8 cellular contexts compared by ENCODE assay signal in the genomic region with DNA sequence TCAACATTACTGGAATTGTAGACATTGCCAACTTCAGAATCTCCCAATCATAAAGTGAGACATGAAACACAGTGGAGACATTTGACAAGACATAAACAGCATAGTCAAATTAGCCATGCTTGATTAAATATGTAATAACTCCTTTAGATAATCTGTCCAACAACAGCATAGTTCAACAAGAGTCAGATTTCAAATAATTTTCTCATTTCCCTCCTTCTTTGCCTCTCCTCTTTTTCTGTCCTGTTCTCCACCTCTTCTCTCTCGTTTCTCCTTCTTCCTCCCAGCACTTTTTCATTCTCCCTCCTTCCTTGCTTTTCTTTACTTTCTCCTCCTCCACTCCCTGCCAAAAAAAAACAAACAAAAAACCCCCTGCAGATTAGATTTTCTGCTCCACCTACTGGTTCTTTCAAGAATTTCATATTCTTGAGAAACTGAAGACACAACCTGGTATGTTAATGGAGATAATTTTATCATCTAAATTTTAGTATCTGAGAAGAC. TPM values are rescaled to one million over a fixed set of nuclear protein-coding genes. Genes with fewer than 3 reads are reported as not detected.
DNase-seq lines count a peak whose midpoint lies in the region; ATAC-seq and TF ChIP-seq lines count a peak whose summit lies in the region.

No MANE protein-coding gene starts in this region.

- no peaks in the 10 kb centered on the region for H3K27me3 ChIP-seq in Peyer's patch
- H3K27me3 ChIP-seq in esophagus squamous epithelium = no peaks in the 10 kb centered on the region
- H3K27me3 ChIP-seq in vagina = no peaks in the 10 kb centered on the region

- H3K9me3 ChIP-seq in Peyer's patch (no peaks in the 10 kb centered on the region), esophagus squamous epithelium (no peaks in the 10 kb centered on the region), vagina (no peaks in the 10 kb centered on the region)

- CTCF ChIA-PET in AG04449 (lab: Yijun Ruan, JAX) = interaction anchor here (0.8 to 3.2 kb wide), 7 partner anchors 8 to 534 kb away, joined by 3 to 17 read pairs (median 3); no protein-coding TSS in a partner anchor

- H3K4me1 ChIP-seq in Peyer's patch (no peaks in the 10 kb centered on the region), esophagus squamous epithelium (peaks cover 0 to 14% (median 0%) of the 10 kb centered on the region in 3 donors), vagina (no peaks in the 10 kb centered on the region)

- no peak for DNase-seq in AG04449 (ENCODE audit: low read depth, low spot score)
- DNase-seq in Peyer's patch = no peak
- no peak for DNase-seq in esophagus squamous epithelium (lab: John Stamatoyannopoulos, UW)
- no peak for DNase-seq in activated gamma-delta T cell (lab: John Stamatoyannopoulos, UW)
- no peak for DNase-seq in vagina (ENCODE audit: extremely low spot score in 2 of 2)
- DNase-seq in stimulated activated CD8-positive, alpha-beta memory T cell treated with anti-CD3 and anti-CD28 coated beads, Interleukin-4, amount 100 ng/mL, for 48 hours = no peak

- TF ChIP-seq CTCF in AG04449 (IDR thresholded peaks at IDR 0.05; ENCODE audit: insufficient read depth, low read length, missing control alignments) (peak; percentile 10), GM12873 (IDR thresholded peaks at IDR 0.05; ENCODE audit: insufficient read depth, low read depth, low read length, missing control alignments) (peak; percentile 40), Peyer's patch (IDR thresholded peaks at IDR 0.05) (peak in 5 of 6 experiments; percentile 43 to 54 (median 52)), esophagus squamous epithelium (IDR thresholded peaks at IDR 0.05) (peak in 5 of 6 experiments; percentile 7 to 52 (median 26)), vagina (IDR thresholded peaks at IDR 0.05) (no peak)

- POLR2A ChIA-PET in AG04449 (lab: Yijun Ruan, JAX) = no interaction called here

- intact Hi-C loops in esophagus squamous epithelium (cut with DNase I) (no loop called here), vagina (cut with DNase I) (no loop called here)

- H3K36me3 ChIP-seq in Peyer's patch = no peaks in the 10 kb centered on the region
- H3K36me3 ChIP-seq in esophagus squamous epithelium = peaks cover 0 to 22% (median 0%) of the 10 kb centered on the region in 3 donors
- H3K36me3 ChIP-seq in vagina = peaks cover 0 to 10% of the 10 kb centered on the region in 2 donors

- TF ChIP-seq POLR2A in Peyer's patch (IDR thresholded peaks at IDR 0.05) (no peak), esophagus squamous epithelium (IDR thresholded peaks at IDR 0.05) (no peak), vagina (IDR thresholded peaks at IDR 0.05) (no peak)

- 0 to 12% methylated on average over 1 of the region's 1 CpG for WGBS in esophagus squamous epithelium, 2 donors

- H3K4me3 ChIP-seq in AG04449 (ENCODE audit: low read depth, low read length) (no peak overlapping the region), Peyer's patch (no peak overlapping the region), esophagus squamous epithelium (no peak overlapping the region), vagina (no peak overlapping the region)

- H3K27ac ChIP-seq in Peyer's patch (peak overlapping the region in 1 of 4 donors; percentile 3), esophagus squamous epithelium (no peak overlapping the region), vagina (no peak overlapping the region)

- peak; percentile 64 for ATAC-seq in HG02759 (IDR thresholded peaks at IDR 0.05; ENCODE audit: unreplicated experiment)

RNA-seq across cellular contexts. Expression of a gene that starts 20.1 kb away (rescaled TPM):
- total RNA-seq in Peyer's patch (10 to 100 TPM; 16.8 to 68.5 (median 36.0) TPM), esophagus squamous epithelium (10 to 100 TPM; 18.3 to 23.6 (median 21.4) TPM), vagina (21.4 TPM)

RNA-seq across cellular contexts. Expression of a gene that starts 41.5 kb away (rescaled TPM):
- total RNA-seq in Peyer's patch = 10 to 100 TPM in 1 of 4 donors, 1 to 10 TPM in 2, not detected in 1; 1.2 to 26.4 (median 5.1) TPM
- 1 to 10 TPM; 1.5 to 2.7 (median 1.7) TPM for total RNA-seq in esophagus squamous epithelium
- 1.2 TPM for total RNA-seq in vagina

RNA-seq across cellular contexts. Expression of a gene that starts 50.6 kb away (rescaled TPM):
- total RNA-seq in Peyer's patch = 100 to 1,000 TPM in 2 of 4 donors, 10 to 100 TPM in 2; 60.2 to 113 (median 96.7) TPM
- 100 to 1,000 TPM in 2 of 4 donors, 10 to 100 TPM in 2; 80.0 to 192 (median 109) TPM for total RNA-seq in esophagus squamous epithelium
- total RNA-seq in vagina = 158 TPM

Comparison
In these comparisons a context has a peak if more than half of its experiments do, and no peak if none do; other contexts are left out.
1. CTCF ChIP-seq: peak in AG04449 (single experiment), GM12873 (single experiment), Peyer's patch (5 of 6) and esophagus squamous epithelium (5 of 6); none in vagina (0 of 3).